Comparison of ENCODE assay signal across 14 cellular contexts in the genomic region with DNA sequence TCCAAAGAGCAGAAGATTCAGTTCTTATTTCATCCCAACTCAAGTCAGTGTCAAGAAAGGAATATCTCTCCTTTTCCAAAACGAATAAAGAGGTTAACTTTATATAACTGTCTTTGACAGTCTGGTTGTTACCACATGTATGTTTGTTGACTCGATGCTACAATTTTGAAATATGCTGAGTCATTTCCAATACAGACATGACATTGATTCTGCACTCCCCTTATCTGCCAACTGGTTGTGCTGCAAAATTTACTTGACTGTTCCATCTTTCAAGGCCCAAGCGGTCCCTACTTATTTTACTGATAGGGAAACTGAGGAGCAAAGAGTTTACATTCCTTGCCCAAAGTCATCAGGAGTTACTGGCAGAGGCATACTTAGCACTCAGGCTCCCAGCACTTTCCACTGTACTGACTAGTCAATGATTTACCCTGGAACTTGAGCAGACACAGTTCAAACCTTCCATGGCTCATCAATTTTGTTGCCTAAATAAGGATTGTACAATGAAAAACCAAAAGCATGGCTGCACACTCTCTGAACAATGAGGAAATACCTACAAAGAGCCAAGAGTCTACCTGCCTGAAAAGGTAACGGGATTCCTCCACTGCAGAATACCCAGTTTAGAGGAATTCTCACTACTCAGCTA. TPM values are rescaled to one million over a fixed set of nuclear protein-coding genes. Genes with fewer than 3 reads are reported as not detected.
DNase-seq lines count a peak whose midpoint lies in the region; ATAC-seq and TF ChIP-seq lines count a peak whose summit lies in the region.
"Had no signal": no experiment of that assay in that cellular context is flagged by ENCODE, and none has a peak within 500 bp of the region (broad histone marks: within the 10 kb centered on the region; RNA-seq: fewer than 3 reads in every experiment).

No MANE protein-coding gene starts in this region.

- WGBS in right lobe of liver (ENCODE audit: insufficient coverage, low coverage, low lambda C conversion rate, missing lambda C conversion rate) = 19% methylated on average over 4 of the region's 4 CpGs

- H3K36me3 ChIP-seq in right lobe of liver = peaks cover 0 to 3% (median 0%) of the 10 kb centered on the region in 4 donors
- H3K36me3 ChIP-seq: BLaER1 treated with 17β-estradiol and CSF1 and Interleukin-3, amounts not matched to agents 10 nM and 100 nM had no signal

- no peak overlapping the region for H3K4me3 ChIP-seq in right lobe of liver
- H3K4me3 ChIP-seq: BLaER1 treated with 17β-estradiol and CSF1 and Interleukin-3, amounts not matched to agents 10 nM and 100 nM; Peyer's patch had no signal

- H3K27ac ChIP-seq in cingulate gyrus (ENCODE audit: low read depth, low read length) (peak overlapping the region; percentile 49), right lobe of liver (peak overlapping the region; percentile 68 to 96 (median 96))
- H3K27ac ChIP-seq: BLaER1 treated with 17β-estradiol and CSF1 and Interleukin-3, amounts not matched to agents 10 nM and 100 nM; Peyer's patch; VCaP had no signal

- peak; percentile 84 for DNase-seq in Caki2 (ENCODE audit: low read depth)
- peak in 1 of 3 donors; percentile 57 for DNase-seq in right lobe of liver
- DNase-seq in SIG-M5 (lab: John Stamatoyannopoulos, UW) = no peak
- no peak for DNase-seq in SIG-M5 treated with dmso at 0.1 percent for 504 hours (lab: John Stamatoyannopoulos, UW; ENCODE audit: unreplicated experiment)
- DNase-seq: activated T-cell treated with anti-CD3 and anti-CD28 coated beads, Interleukin-2, amount 50 U/mL, for 24 hours; amygdala; NCI-H226; Peyer's patch had no signal

- peak in 1 of 4 donors; percentile 15 for TF ChIP-seq CTCF in right lobe of liver (IDR thresholded peaks at IDR 0.05)

- no peaks in the 10 kb centered on the region for H3K9me3 ChIP-seq in right lobe of liver
- H3K9me3 ChIP-seq: BLaER1 treated with 17β-estradiol and CSF1 and Interleukin-3, amounts not matched to agents 10 nM and 100 nM; Peyer's patch had no signal

- H3K4me1 ChIP-seq in right lobe of liver = peaks cover 0 to 52% (median 27%) of the 10 kb centered on the region in 4 donors
- H3K4me1 ChIP-seq: BLaER1 treated with 17β-estradiol and CSF1 and Interleukin-3, amounts not matched to agents 10 nM and 100 nM had no signal

- ATAC-seq in GM21528 (IDR thresholded peaks at IDR 0.05; ENCODE audit: low FRiP score, unreplicated experiment) (peak; percentile 65), right lobe of liver (peak; percentile 42 to 73 (median 69)), esophagus mucosa (no peak), HG03025 (IDR thresholded peaks at IDR 0.05; ENCODE audit: low FRiP score, unreplicated experiment) (no peak)

- no peak for TF ChIP-seq POLR2A in right lobe of liver (IDR thresholded peaks at IDR 0.05)

- intact Hi-C loops in right lobe of liver (cut with DNase I) = no loop called here

- no peaks in the 10 kb centered on the region for H3K27me3 ChIP-seq in right lobe of liver
- H3K27me3 ChIP-seq: BLaER1 treated with 17β-estradiol and CSF1 and Interleukin-3, amounts not matched to agents 10 nM and 100 nM; Peyer's patch had no signal

- in situ Hi-C loops in Caki2 (cut with HindIII; ENCODE audit: low pct_unique_long_range_greater_than_20kb, low sequenced_read_pairs) = no loop called here

RNA-seq across cellular contexts. Expression of a gene that starts 52.8 kb away (rescaled TPM):
- 2.2 and 2.6 TPM in 2 replicates for total RNA-seq in Caki2 (2014; rRNA removed; shearing (Covaris generic); ENCODE audit: low replicate concordance)
- total RNA-seq in right lobe of liver = 10 to 100 TPM; 38.8 to 76.5 (median 50.6) TPM
- 304 TPM for total RNA-seq in esophagus mucosa

Comparison
In these comparisons a context has a peak if more than half of its experiments do, and no peak if none do; other contexts are left out.
1. ATAC-seq: peak in GM21528 (single experiment) and right lobe of liver (4 of 4); none in esophagus mucosa (single experiment) and HG03025 (single experiment).
2. RNA of a gene that starts 52.8 kb away (total RNA-seq): 304 TPM in esophagus mucosa (single experiment) and 38.8 to 76.5 TPM in right lobe of liver; 2.2 to 2.6 TPM in Caki2; every median in the first group is over 10 times any median in the second.